In genomic region chr2:160199683-160200389, GRCh38 we compare ENCODE assay signal across 14 cellular contexts. TPM values are rescaled to one million over a fixed set of nuclear protein-coding genes. Genes with fewer than 3 reads are reported as not detected.
DNase-seq lines count a peak whose midpoint lies in the region; ATAC-seq and TF ChIP-seq lines count a peak whose summit lies in the region.
"Had no signal": no experiment of that assay in that cellular context is flagged by ENCODE, and none has a peak within 500 bp of the region (broad histone marks: within the 10 kb centered on the region; RNA-seq: fewer than 3 reads in every experiment).

ITGB6 (minus strand) TSS chr2:160200272; CDS start chr2:160200063, 209 bp downstream.

- BruUV-seq in Calu3 (replicated peaks; lab: Mats Ljungman, UMichigan): TSS peak; percentile 77

- H3K4me3 ChIP-seq in parathyroid adenoma (ENCODE audit: low read depth, low read length) (peak within 1 kb of the TSS; percentile 74), brain microvascular endothelial cell (ENCODE audit: low read depth, low read length) (no peak within 1 kb of the TSS)

- no peaks in the 10 kb centered on the region for H3K9me3 ChIP-seq in parathyroid adenoma (ENCODE audit: control insufficient read depth, low read length)

- DNase-seq in Calu3: no peak
- DNase-seq in NCI-H748 treated with DMSO at 0.1 percent for 48 hours (lab: John Stamatoyannopoulos, UW): peak; percentile 45
- DNase-seq in foreskin keratinocyte: peak; percentile 39 to 68
- no peak for DNase-seq in OCI-M1 (lab: John Stamatoyannopoulos, UW)
- no peak for DNase-seq in pons (ENCODE audit: low spot score)
- DNase-seq in KBM-7: no peak
- no peak for DNase-seq in brain microvascular endothelial cell
- DNase-seq: activated CD8-positive, alpha-beta T cell treated with anti-CD3 and anti-CD28 coated beads for 36 hours; activated naive CD4-positive, alpha-beta T cell treated with anti-CD3 and anti-CD28 coated beads, Interleukin-2, amount 10 ng/mL, durations not matched to agents 7 days and 5 days; NCI-H187; stimulated activated CD4-positive, alpha-beta T cell treated with anti-CD3 and anti-CD28 coated beads, Interleukin-15, amount 100 ng/mL, for 24 hours; stimulated activated CD8-positive, alpha-beta memory T cell treated with anti-CD3 and anti-CD28 coated beads, Interleukin-4, amount 100 ng/mL, for 48 hours; T1000 had no signal

- no peaks in the 10 kb centered on the region for H3K27me3 ChIP-seq in foreskin keratinocyte
- no peaks in the 10 kb centered on the region for H3K27me3 ChIP-seq in parathyroid adenoma (ENCODE audit: control insufficient read depth, insufficient read depth, low read length)
- H3K27me3 ChIP-seq in brain microvascular endothelial cell (replicated peaks): no peaks in the 10 kb centered on the region

- TF ChIP-seq CTCF in Calu3 (IDR thresholded peaks at IDR 0.05; ENCODE audit: unreplicated experiment) (no peak), foreskin keratinocyte (conservative IDR thresholded peaks at IDR 0.05) (no peak), parathyroid adenoma (IDR thresholded peaks at IDR 0.05) (no peak), brain microvascular endothelial cell (IDR thresholded peaks at IDR 0.05; ENCODE audit: low read depth, low read length, missing control alignments) (no peak)

- H3K9ac ChIP-seq in parathyroid adenoma: no peak within 1 kb of the TSS

- in situ Hi-C loops in KBM-7 (cut with MboI; ENCODE audit: low pct_unique_long_range_greater_than_20kb, low sequenced_read_pairs): no loop called here
- in situ Hi-C loops in brain microvascular endothelial cell (cut with HindIII; ENCODE audit: low pct_ligation_motif_present, low sequenced_read_pairs): no loop called here

- H2AFZ ChIP-seq in parathyroid adenoma: peak within 1 kb of the TSS; percentile 31

- H3K4me1 ChIP-seq in foreskin keratinocyte (peaks cover 2% of the 10 kb centered on the region), parathyroid adenoma (peaks cover 37% of the 10 kb centered on the region)

- intact Hi-C loops in Calu3 (cut with micrococcal nuclease; ENCODE audit: unreplicated experiment): no loop called here

- peak; percentile 67 for ATAC-seq in foreskin keratinocyte
- ATAC-seq: activated CD8-positive, alpha-beta T cell treated with anti-CD3 and anti-CD28 coated beads for 36 hours had no signal

- peak within 1 kb of the TSS; percentile 59 for H3K27ac ChIP-seq in foreskin keratinocyte
- H3K27ac ChIP-seq in parathyroid adenoma: peak within 1 kb of the TSS; percentile 80
- H3K27ac ChIP-seq in brain microvascular endothelial cell: no peak within 1 kb of the TSS

- H3K4me1 Mint-ChIP-seq in Calu3 (ENCODE audit: low read depth, unreplicated experiment): peaks cover 46% of the 10 kb centered on the region

- H3K9me3 Mint-ChIP-seq in Calu3 (ENCODE audit: low read depth, unreplicated experiment): no peaks in the 10 kb centered on the region
- H3K9me3 Mint-ChIP-seq: activated CD8-positive, alpha-beta T cell treated with anti-CD3 and anti-CD28 coated beads for 36 hours; activated naive CD4-positive, alpha-beta T cell treated with anti-CD3 and anti-CD28 coated beads, Interleukin-2, amount 10 ng/mL, durations not matched to agents 7 days and 5 days had no signal

- H3K79me2 ChIP-seq in parathyroid adenoma: no peaks in the 10 kb centered on the region

- no peaks in the 10 kb centered on the region for H3K36me3 ChIP-seq in parathyroid adenoma (ENCODE audit: control insufficient read depth, insufficient read depth, low read length)
- no peaks in the 10 kb centered on the region for H3K36me3 ChIP-seq in brain microvascular endothelial cell (replicated peaks)

- CTCF ChIA-PET in Calu3 (lab: Charles Lee): interaction anchor here (1.2 kb wide), 1 partner anchor 24 kb away, joined by 3 read pairs; no protein-coding TSS in a partner anchor

- peak within 1 kb of the TSS; percentile 74 for H3K4me2 ChIP-seq in parathyroid adenoma (ENCODE audit: low read length)

- H3K4me3 Mint-ChIP-seq in Calu3 (ENCODE audit: low read depth, unreplicated experiment): peak within 1 kb of the TSS; percentile 75
- H3K4me3 Mint-ChIP-seq: activated CD8-positive, alpha-beta T cell treated with anti-CD3 and anti-CD28 coated beads for 36 hours; activated naive CD4-positive, alpha-beta T cell treated with anti-CD3 and anti-CD28 coated beads, Interleukin-2, amount 10 ng/mL, durations not matched to agents 7 days and 5 days had no signal

- peak within 1 kb of the TSS; percentile 86 for H3K27ac Mint-ChIP-seq in Calu3 (ENCODE audit: unreplicated experiment)
- H3K27ac Mint-ChIP-seq: activated CD8-positive, alpha-beta T cell treated with anti-CD3 and anti-CD28 coated beads for 36 hours; activated naive CD4-positive, alpha-beta T cell treated with anti-CD3 and anti-CD28 coated beads, Interleukin-2, amount 10 ng/mL, durations not matched to agents 7 days and 5 days had no signal

- peaks cover 40% of the 10 kb centered on the region for H3K36me3 Mint-ChIP-seq in Calu3 (ENCODE audit: insufficient read depth, unreplicated experiment)
- H3K36me3 Mint-ChIP-seq: activated naive CD4-positive, alpha-beta T cell treated with anti-CD3 and anti-CD28 coated beads, Interleukin-2, amount 10 ng/mL, durations not matched to agents 7 days and 5 days had no signal

- no peaks in the 10 kb centered on the region for H3K27me3 Mint-ChIP-seq in Calu3 (ENCODE audit: unreplicated experiment)

RNA-seq across cellular contexts. Expression of gene ITGB6, which starts in this region (rescaled TPM):
- 50.0 and 84.8 TPM in 2 replicates for total RNA-seq in Calu3 (2022)
- total RNA-seq in foreskin keratinocyte: 41.2 and 113 TPM in 2 replicates
- 13.9 and 31.2 TPM in 2 replicates for polyA plus RNA-seq in foreskin keratinocyte
- total RNA-seq: activated CD8-positive, alpha-beta T cell treated with anti-CD3 and anti-CD28 coated beads for 36 hours had no signal

Comparison
In these comparisons a context has a peak if more than half of its experiments do, and no peak if none do; other contexts are left out.
1. DNase-seq: peak in NCI-H748 treated with DMSO at 0.1 percent for 48 hours (single experiment) and foreskin keratinocyte (2 of 2); none in Calu3 (single experiment), OCI-M1 (single experiment), pons (single experiment), KBM-7 (single experiment) and brain microvascular endothelial cell (single experiment).